In the genomic region with DNA sequence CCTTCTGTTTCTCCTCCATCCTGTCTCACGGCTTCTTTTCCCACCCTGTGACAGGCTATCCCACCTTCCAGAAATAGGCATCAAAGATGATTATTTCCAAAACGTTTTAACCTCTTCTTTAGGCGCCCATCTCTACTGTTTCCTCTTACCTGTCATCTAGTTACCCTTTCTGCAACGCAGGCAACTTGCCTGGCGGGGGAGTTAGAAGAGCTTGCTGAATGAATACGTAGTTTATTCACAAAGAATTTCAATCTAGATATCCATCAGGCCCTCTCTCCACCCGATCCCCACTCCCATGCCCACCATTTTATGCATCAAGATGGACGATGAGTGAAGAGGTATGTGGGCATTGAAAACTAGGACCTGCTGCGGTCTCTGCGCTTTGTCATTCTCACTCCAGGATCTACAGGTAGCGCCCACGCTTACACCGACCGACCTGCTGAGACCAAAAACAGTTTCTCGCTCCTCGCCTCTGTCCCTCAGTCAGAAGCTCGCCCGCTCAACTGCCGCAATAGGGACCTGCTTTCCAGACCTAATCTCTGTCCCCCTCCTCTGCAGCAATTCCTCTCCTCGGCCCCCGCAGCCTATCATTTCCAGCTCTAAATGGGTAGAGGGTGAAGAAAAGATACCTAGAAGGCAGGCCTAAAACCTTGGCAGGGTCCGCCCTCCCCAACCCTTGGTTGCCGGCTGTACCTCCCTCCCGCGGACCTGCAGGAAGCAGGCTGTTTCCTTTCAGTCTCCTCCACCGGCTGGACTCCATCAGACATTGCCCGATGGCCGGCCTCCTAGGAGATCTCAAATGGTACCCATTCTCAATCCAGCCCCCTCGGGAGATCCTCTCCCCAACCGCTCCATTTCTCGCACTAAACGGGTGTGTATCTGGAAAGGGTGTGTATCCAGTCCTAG, we compare ENCODE assay signal across 8 cellular contexts.
DNase-seq lines count a peak whose midpoint lies in the region; ATAC-seq, FAIRE-seq and TF ChIP-seq lines count a peak whose summit lies in the region.

No MANE protein-coding gene starts in this region.

- H3K4me3 ChIP-seq in AG10803 (ENCODE audit: low read length): peak overlapping the region; percentile 22; the same call in 1 of the 2 replicates
- peak overlapping the region; percentile 81 for H3K4me3 ChIP-seq in MM.1S (ENCODE audit: low read length)
- peak overlapping the region; percentile 65 for H3K4me3 ChIP-seq in iPS-15b (ENCODE audit: low read depth, low read length)

- H3K36me3 Mint-ChIP-seq in activated naive CD4-positive, alpha-beta T cell treated with anti-CD3 and anti-CD28 coated beads, Interleukin-2, amount 10 ng/mL, durations not matched to agents 7 days and 5 days: no peaks in the 10 kb centered on the region

- TF ChIP-seq CTCF in AG10803 (conservative IDR thresholded peaks at IDR 0.05; ENCODE audit: low read length) (no peak), MM.1S (IDR thresholded peaks at IDR 0.05; ENCODE audit: low read length) (no peak)

- CTCF ChIA-PET in activated naive CD4-positive, alpha-beta T cell treated with anti-CD3 and anti-CD28 coated beads, Interleukin-2, amount 10 ng/mL, durations not matched to agents 7 days and 5 days (lab: Charles Lee): interaction anchor here (0.7 kb wide), 1 partner anchor 87 kb away, joined by 3 read pairs; no protein-coding TSS in a partner anchor

- no peak for FAIRE-seq in H54 (lab: Jason Lieb, UNC)

- no peaks in the 10 kb centered on the region for H4K20me1 ChIP-seq in MM.1S (ENCODE audit: insufficient read depth, low read length)

- TF ChIP-seq POLR2A in H54 (IDR thresholded peaks at IDR 0.05; ENCODE audit: low read depth, low read length): no peak

- H3K27me3 Mint-ChIP-seq in activated naive CD4-positive, alpha-beta T cell treated with anti-CD3 and anti-CD28 coated beads, Interleukin-2, amount 10 ng/mL, durations not matched to agents 7 days and 5 days: peaks cover 8% of the 10 kb centered on the region

- peak overlapping the region; percentile 97 for H3K4me3 Mint-ChIP-seq in activated naive CD4-positive, alpha-beta T cell treated with anti-CD3 and anti-CD28 coated beads, Interleukin-2, amount 10 ng/mL, durations not matched to agents 7 days and 5 days

- ATAC-seq in GM21526 (IDR thresholded peaks at IDR 0.05; ENCODE audit: low FRiP score, unreplicated experiment): peak; percentile 39

- no peaks in the 10 kb centered on the region for H3K79me2 ChIP-seq in MM.1S (ENCODE audit: low read length)

- no peaks in the 10 kb centered on the region for H3K27me3 ChIP-seq in MM.1S (replicated peaks; ENCODE audit: insufficient read depth, low read length)
- peaks cover 4% of the 10 kb centered on the region for H3K27me3 ChIP-seq in iPS-15b (ENCODE audit: control insufficient read depth, insufficient read depth, low read length)

- no peaks in the 10 kb centered on the region for H3K9me2 ChIP-seq in MM.1S (replicated peaks; ENCODE audit: insufficient read depth, low read length)

- H3K9ac ChIP-seq in MM.1S (ENCODE audit: low read length) (peak overlapping the region; percentile 71), iPS-15b (ENCODE audit: low read depth, low read length) (no peak overlapping the region)

- H3K4me1 Mint-ChIP-seq in activated naive CD4-positive, alpha-beta T cell treated with anti-CD3 and anti-CD28 coated beads, Interleukin-2, amount 10 ng/mL, durations not matched to agents 7 days and 5 days: peaks cover 19% of the 10 kb centered on the region

- H3K4me1 ChIP-seq in MM.1S (ENCODE audit: low read length) (no peaks in the 10 kb centered on the region), iPS-15b (ENCODE audit: control insufficient read depth, insufficient read depth, low read length) (no peaks in the 10 kb centered on the region)

- peak overlapping the region; percentile 59 for H2AFZ ChIP-seq in MM.1S (ENCODE audit: low read length)

- no peak for DNase-seq in AG10803 (ENCODE audit: low read depth)
- DNase-seq in MM.1S: peak; percentile 37
- peak; percentile 44 for DNase-seq in activated naive CD4-positive, alpha-beta T cell treated with anti-CD3 and anti-CD28 coated beads, Interleukin-2, amount 10 ng/mL, durations not matched to agents 7 days and 5 days
- peak; percentile 7 for DNase-seq in stimulated activated CD4-positive, alpha-beta T cell treated with anti-CD3 and anti-CD28 coated beads, Interleukin-1b, Interleukin-23, amount 100 ng/mL, for 48 hours
- no peak for DNase-seq in DMS114 treated with DMSO at 0.1 percent for 48 hours (lab: John Stamatoyannopoulos, UW; ENCODE audit: unreplicated experiment)
- DNase-seq in H54 (ENCODE audit: insufficient read length, low spot score): no peak

- peak overlapping the region; percentile 96 for H3K27ac Mint-ChIP-seq in activated naive CD4-positive, alpha-beta T cell treated with anti-CD3 and anti-CD28 coated beads, Interleukin-2, amount 10 ng/mL, durations not matched to agents 7 days and 5 days

- H3K27ac ChIP-seq in MM.1S (ENCODE audit: low read length): peak overlapping the region; percentile 39; the same call in 1 of the 2 replicates

- H3K9me3 ChIP-seq in MM.1S (replicated peaks; ENCODE audit: insufficient read depth, low read length) (no peaks in the 10 kb centered on the region), iPS-15b (ENCODE audit: control insufficient read depth, insufficient read depth, low read length) (no peaks in the 10 kb centered on the region)

- no peaks in the 10 kb centered on the region for H3F3A ChIP-seq in MM.1S (ENCODE audit: insufficient read depth, low read length)

- H3K9me3 Mint-ChIP-seq in activated naive CD4-positive, alpha-beta T cell treated with anti-CD3 and anti-CD28 coated beads, Interleukin-2, amount 10 ng/mL, durations not matched to agents 7 days and 5 days: no peaks in the 10 kb centered on the region

- H3K4me2 ChIP-seq in MM.1S (ENCODE audit: low read depth, low read length): peak overlapping the region; percentile 38

- no peaks in the 10 kb centered on the region for H3K36me3 ChIP-seq in MM.1S (replicated peaks; ENCODE audit: insufficient read depth, low read length)
- no peaks in the 10 kb centered on the region for H3K36me3 ChIP-seq in iPS-15b (ENCODE audit: control insufficient read depth, insufficient read depth, low read length)

Comparison
In these comparisons a context has a peak if more than half of its experiments do, and no peak if none do; other contexts are left out.
1. DNase-seq: peak in MM.1S (single experiment), activated naive CD4-positive, alpha-beta T cell treated with anti-CD3 and anti-CD28 coated beads, Interleukin-2, amount 10 ng/mL, durations not matched to agents 7 days and 5 days (single experiment) and stimulated activated CD4-positive, alpha-beta T cell treated with anti-CD3 and anti-CD28 coated beads, Interleukin-1b, Interleukin-23, amount 100 ng/mL, for 48 hours (single experiment); none in AG10803 (single experiment), DMS114 treated with DMSO at 0.1 percent for 48 hours (single experiment) and H54 (single experiment).
2. H3K4me3 ChIP-seq: peak in every context shown above with its lines; median percentile 81 in MM.1S; 65 in iPS-15b; 22 in AG10803.